Comparison of ENCODE assay signal across 24 cellular contexts in the genomic region with DNA sequence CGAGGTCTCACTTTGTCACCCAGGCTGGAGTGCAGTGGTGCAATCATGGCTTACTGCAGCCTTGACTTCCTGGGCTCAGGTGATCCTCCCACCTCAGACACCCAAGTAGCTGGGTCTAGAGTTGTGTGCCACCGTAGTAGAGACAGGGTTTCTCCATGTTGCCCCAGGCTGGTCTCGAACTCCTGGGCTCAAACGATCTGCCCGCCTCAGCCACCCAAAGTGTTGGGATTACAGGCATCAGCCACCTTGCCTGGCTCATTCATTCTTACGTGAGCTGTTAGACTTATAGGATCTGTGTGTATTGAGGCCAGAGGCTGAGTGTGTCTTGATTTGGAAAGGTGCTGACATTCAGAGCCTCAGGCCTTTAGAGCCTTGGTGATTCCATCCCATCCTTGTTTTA.
DNase-seq lines count a peak whose midpoint lies in the region; FAIRE-seq and TF ChIP-seq lines count a peak whose summit lies in the region.
"Had no signal": no experiment of that assay in that cellular context is flagged by ENCODE, and none has a peak within 500 bp of the region (broad histone marks: within the 10 kb centered on the region; RNA-seq: fewer than 3 reads in every experiment).

No MANE protein-coding gene starts in this region.

- H3K36me3 Mint-ChIP-seq in endodermal cell (ENCODE audit: low read depth) (no peaks in the 10 kb centered on the region), osteocyte (ENCODE audit: unreplicated experiment) (peaks cover 12% of the 10 kb centered on the region)

- H3K4me3 Mint-ChIP-seq in endodermal cell (no peak overlapping the region), osteocyte (ENCODE audit: unreplicated experiment) (no peak overlapping the region)
- H3K4me3 Mint-ChIP-seq: CD14-positive monocyte; CD4-positive, alpha-beta memory T cell; CD4-positive, CD25-positive, alpha-beta regulatory T cell; CD8-positive, alpha-beta memory T cell had no signal

- H3K27me3 ChIP-seq in bronchial epithelial cell (ENCODE audit: control insufficient read depth, insufficient read depth, low read length) (no peaks in the 10 kb centered on the region), endodermal cell (ENCODE audit: control insufficient read depth, insufficient read depth, low read length, poor library complexity, severe bottlenecking) (no peaks in the 10 kb centered on the region), adrenal gland (no peaks in the 10 kb centered on the region)
- H3K27me3 ChIP-seq: BE2C, BLaER1 had no signal

- H3K36me3 ChIP-seq in bronchial epithelial cell (ENCODE audit: control insufficient read depth, insufficient read depth, low read length) (no peaks in the 10 kb centered on the region), endodermal cell (ENCODE audit: control insufficient read depth, insufficient read depth, low read length) (no peaks in the 10 kb centered on the region), adrenal gland (replicated peaks in 1 of 2) (no peaks in the 10 kb centered on the region)
- H3K36me3 ChIP-seq: BE2C, BLaER1 had no signal

- no peaks in the 10 kb centered on the region for H3K9me3 Mint-ChIP-seq in endodermal cell
- no peaks in the 10 kb centered on the region for H3K9me3 Mint-ChIP-seq in osteocyte (ENCODE audit: unreplicated experiment)
- H3K9me3 Mint-ChIP-seq: CD14-positive monocyte; CD4-positive, alpha-beta memory T cell; CD4-positive, CD25-positive, alpha-beta regulatory T cell; CD8-positive, alpha-beta memory T cell had no signal

- intact Hi-C loops in adrenal gland (cut with DNase I), result no loop called here

- TF ChIP-seq POLR2A in adrenal gland (IDR thresholded peaks at IDR 0.05), result no peak

- H3K4me1 ChIP-seq in endodermal cell (ENCODE audit: control insufficient read depth, insufficient read depth, low read length) (peaks cover 11% of the 10 kb centered on the region), adrenal gland (replicated peaks in 1 of 2) (peaks cover 0 to 10% of the 10 kb centered on the region in 2 donors)

- no peak overlapping the region for H3K27ac Mint-ChIP-seq in endodermal cell
- no peak overlapping the region for H3K27ac Mint-ChIP-seq in osteocyte (ENCODE audit: unreplicated experiment)
- H3K27ac Mint-ChIP-seq: CD14-positive monocyte; CD4-positive, alpha-beta memory T cell; CD8-positive, alpha-beta memory T cell had no signal

- H3K9ac ChIP-seq in endodermal cell (ENCODE audit: extremely low read depth, low read length, poor library complexity, severe bottlenecking), result no peak overlapping the region
- H3K9ac ChIP-seq: BLaER1 had no signal

- H3K4me3 ChIP-seq in bronchial epithelial cell (ENCODE audit: low read depth, low read length) (no peak overlapping the region), endodermal cell (ENCODE audit: low read length) (no peak overlapping the region), adrenal gland (no peak overlapping the region)
- H3K4me3 ChIP-seq: BLaER1 had no signal

- peaks cover 18% of the 10 kb centered on the region for H3K4me1 Mint-ChIP-seq in endodermal cell
- H3K4me1 Mint-ChIP-seq in osteocyte (ENCODE audit: unreplicated experiment), result peaks cover 4% of the 10 kb centered on the region

- 85 to 91% methylated on average over 2 to 6 of the region's 6 CpGs for WGBS in endodermal cell (ENCODE audit: insufficient coverage in 1 of 2, insufficient read length in 1 of 2), 2 experiments
- WGBS in adrenal gland, 4 donors, result 91 to 96% (median 91%) methylated on average over 5 to 6 of the region's 6 CpGs

- H3K9me3 ChIP-seq in endodermal cell (ENCODE audit: control insufficient read depth, low read length) (no peaks in the 10 kb centered on the region), adrenal gland (replicated peaks in 1 of 3) (no peaks in the 10 kb centered on the region)
- H3K9me3 ChIP-seq: BE2C, BLaER1 had no signal

- peak; percentile 47 for FAIRE-seq in bronchial epithelial cell (lab: Jason Lieb, UNC)
- FAIRE-seq: A204.1, G401.6, GM19239 had no signal

- DNase-seq in bronchial epithelial cell (ENCODE audit: low read depth) (no peak), endodermal cell (peak; percentile 35), osteocyte (ENCODE audit: extremely low spot score, unreplicated experiment) (peak; percentile 64), NCI-H446 (lab: John Stamatoyannopoulos, UW) (no peak), DMS79 treated with DMSO at 0.1 percent for 48 hours (lab: John Stamatoyannopoulos, UW) (no peak), adrenal gland (no peak)
- DNase-seq: 8988T; ACHN; BE2C; C1 segment of cervical spinal cord; CD4-positive, alpha-beta memory T cell; CD4-positive, CD25-positive, alpha-beta regulatory T cell; CD8-positive, alpha-beta memory T cell; COR-L47; DMS 273 treated with DMSO at 0.1 percent for 48 hours; DMS153; DMS53; DMS79; GF-D8 had no signal

- H3K27ac ChIP-seq in endodermal cell (ENCODE audit: low read depth, low read length), result no peak overlapping the region
- H3K27ac ChIP-seq in adrenal gland, result no peak overlapping the region
- H3K27ac ChIP-seq: BLaER1 had no signal

- no peak for TF ChIP-seq CTCF in bronchial epithelial cell (IDR thresholded peaks at IDR 0.05; ENCODE audit: insufficient read depth, low read length, severe bottlenecking)
- TF ChIP-seq CTCF in endodermal cell (conservative IDR thresholded peaks at IDR 0.05), result no peak
- no peak for TF ChIP-seq CTCF in osteocyte (IDR thresholded peaks at IDR 0.05)
- TF ChIP-seq CTCF in adrenal gland (IDR thresholded peaks at IDR 0.05), result no peak

- no peaks in the 10 kb centered on the region for H3K27me3 Mint-ChIP-seq in endodermal cell (ENCODE audit: insufficient read depth)
- no peaks in the 10 kb centered on the region for H3K27me3 Mint-ChIP-seq in osteocyte (ENCODE audit: unreplicated experiment)
- H3K27me3 Mint-ChIP-seq: CD4-positive, alpha-beta memory T cell; CD4-positive, CD25-positive, alpha-beta regulatory T cell; CD8-positive, alpha-beta memory T cell had no signal

Comparison
In these comparisons a context has a peak if more than half of its experiments do, and no peak if none do; other contexts are left out.
1. DNase-seq: peak in endodermal cell (single experiment) and osteocyte (single experiment); none in bronchial epithelial cell (single experiment), NCI-H446 (0 of 2), DMS79 treated with DMSO at 0.1 percent for 48 hours (single experiment) and adrenal gland (0 of 7).